1 cellular context compared by ENCODE assay signal in the genomic region with DNA sequence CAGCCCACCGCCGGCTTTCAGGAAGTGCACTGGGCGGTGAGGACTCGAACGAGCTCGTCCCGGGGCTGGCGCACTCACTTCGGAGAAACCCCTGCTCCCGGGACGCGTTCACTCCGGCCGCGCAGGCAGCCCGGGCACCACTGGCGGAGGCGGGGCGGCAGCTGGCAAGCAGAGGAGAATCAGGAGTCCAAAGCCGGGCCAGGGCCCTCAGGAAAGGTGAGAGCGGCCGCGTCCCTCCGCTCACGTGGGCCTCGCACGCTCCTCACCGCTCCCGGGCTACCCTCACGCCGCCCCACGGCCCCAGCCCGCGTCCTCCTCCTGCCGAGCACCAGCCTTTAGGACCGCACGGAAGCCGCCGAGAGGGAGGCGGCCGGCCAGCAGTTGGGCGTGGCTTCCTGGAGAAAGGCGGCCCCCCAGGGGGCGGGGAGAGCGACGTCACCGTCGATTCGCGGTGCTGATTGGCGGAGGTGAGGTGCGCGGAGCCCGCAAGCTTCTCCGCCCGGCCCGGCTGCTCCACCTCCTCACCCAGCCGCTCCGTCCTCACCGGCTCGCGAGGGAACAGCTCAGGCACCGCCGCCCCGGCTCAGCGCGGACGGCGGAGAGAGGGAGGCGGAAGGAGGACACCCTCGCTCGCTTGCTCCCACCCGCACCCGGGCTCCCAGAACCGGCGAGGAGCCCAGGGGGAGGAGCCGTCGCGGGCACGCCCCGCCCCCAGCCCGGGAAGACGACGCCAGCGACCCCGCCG.
TF ChIP-seq lines count a peak whose summit lies in the region.

Gene ZCCHC2, plus strand, starts transcription at position 516 of the 745 bp plus-strand sequence. CDS start 400 bp downstream, outside the sequence.

TF ChIP-seq in H1, 55 proteins besides CTCF, POLR2A, EP300 and RAD21:
- TF ChIP-seq E2F6 (IDR thresholded peaks at IDR 0.05) (peak; percentile 68; the same call in 1 of the 2 replicates), SP1 (IDR thresholded peaks at IDR 0.05; ENCODE audit: low read depth, low read length) (peak; percentile 89), POLR2AphosphoS5 (IDR thresholded peaks at IDR 0.05; ENCODE audit: low read depth, low read length) (0 out of 2 replicates have a peak, but pooled peaks have one; percentile 14), ATF3 (IDR thresholded peaks at IDR 0.05; ENCODE audit: insufficient read depth, low read depth, low read length) (no peak), KDM4A (IDR thresholded peaks at IDR 0.05; ENCODE audit: low read depth, low read length, severe bottlenecking) (peak; percentile 100), CHD2 (IDR thresholded peaks at IDR 0.05; ENCODE audit: low read length) (no peak; the same call in 1 of the 2 replicates), HDAC2 (IDR thresholded peaks at IDR 0.05; ENCODE audit: borderline replicate concordance in 1 of 2, low read depth in 2 of 2, low read length in 2 of 2) (peak in 1 of 2 experiments; percentile 8; a peak in 1 of 4 replicates), HDAC6 (IDR thresholded peaks at IDR 0.05; ENCODE audit: low read depth, low read length) (no peak), SIN3A (conservative IDR thresholded peaks at IDR 0.05 in 1 of 2, IDR thresholded peaks at IDR 0.05 in 1 of 2; ENCODE audit: low read depth in 1 of 2, low read length in 2 of 2) (peak; percentile 36 to 79; a peak in 2 of 4 replicates), CREB1 (IDR thresholded peaks at IDR 0.05) (peak; percentile 87), FOSL1 (IDR thresholded peaks at IDR 0.05; ENCODE audit: insufficient read depth, low read depth, low read length) (peak; percentile 97), YY1 (IDR thresholded peaks at IDR 0.05; ENCODE audit: low read depth, low read length) (no peak), PHF8 (conservative IDR thresholded peaks at IDR 0.05; ENCODE audit: low read depth, low read length) (peak; percentile 61; the same call in 1 of the 2 replicates), TBP (IDR thresholded peaks at IDR 0.05; ENCODE audit: low read depth, low read length) (peak; percentile 71), SRF (IDR thresholded peaks at IDR 0.05; ENCODE audit: low read depth, low read length) (no peak), EGR1 (IDR thresholded peaks at IDR 0.05; ENCODE audit: borderline replicate concordance, low read depth, low read length) (peak; percentile 82), BACH1 (IDR thresholded peaks at IDR 0.05; ENCODE audit: low read length) (peak; percentile 62), RBBP5 (IDR thresholded peaks at IDR 0.05; ENCODE audit: borderline replicate concordance, low read depth, low read length) (peak; percentile 86; the same call in 1 of the 2 replicates), CBX5 (IDR thresholded peaks at IDR 0.05; ENCODE audit: low read depth, low read length) (no peak), CTBP2 (IDR thresholded peaks at IDR 0.05; ENCODE audit: borderline replicate concordance, insufficient read depth, insufficient read length, low read length) (peak; percentile 68), JUND (IDR thresholded peaks at IDR 0.05; ENCODE audit: low read length) (0 out of 2 replicates have a peak, but pooled peaks have one; percentile 19), TAF1 (IDR thresholded peaks at IDR 0.05; ENCODE audit: low read depth, low read length) (peak; percentile 83), JUN (IDR thresholded peaks at IDR 0.05; ENCODE audit: low read depth, low read length) (no peak), SP4 (IDR thresholded peaks at IDR 0.05; ENCODE audit: low read length) (peak; percentile 93), ASH2L (IDR thresholded peaks at IDR 0.05; ENCODE audit: low read length) (peak; percentile 97), POU5F1 (IDR thresholded peaks at IDR 0.05; ENCODE audit: low read depth, low read length) (no peak)
- TF ChIP-seq, protein P1, sequence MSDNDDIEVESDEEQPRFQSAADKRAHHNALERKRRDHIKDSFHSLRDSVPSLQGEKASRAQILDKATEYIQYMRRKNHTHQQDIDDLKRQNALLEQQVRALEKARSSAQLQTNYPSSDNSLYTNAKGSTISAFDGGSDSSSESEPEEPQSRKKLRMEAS (IDR thresholded peaks at IDR 0.05) = peak; percentile 73
